ENCODE assay signal across 8 cellular contexts in genomic region chr5:180830253-180831138, GRCh38. TPM values are rescaled to one million over a fixed set of nuclear protein-coding genes. Genes with fewer than 3 reads are reported as not detected.
DNase-seq lines count a peak whose midpoint lies in the region; ATAC-seq and TF ChIP-seq lines count a peak whose summit lies in the region.

No MANE protein-coding gene starts in this region.

- H3K27ac ChIP-seq in substantia nigra (ENCODE audit: low read depth, low read length, poor library complexity, severe bottlenecking), result peak overlapping the region; percentile 94

- peaks cover 4% of the 10 kb centered on the region for H3K9me3 Mint-ChIP-seq in activated T-cell treated with anti-CD3 and anti-CD28 coated beads, Interleukin-2, amount 50 U/mL, for 4 hours
- peaks cover 59% of the 10 kb centered on the region for H3K9me3 Mint-ChIP-seq in nephron progenitor cell

- H3K4me3 Mint-ChIP-seq in activated T-cell treated with anti-CD3 and anti-CD28 coated beads, Interleukin-2, amount 50 U/mL, for 4 hours, result peak overlapping the region; percentile 99
- H3K4me3 Mint-ChIP-seq in nephron progenitor cell, result peak overlapping the region; percentile 94

- TF ChIP-seq CTCF in nephron progenitor cell (IDR thresholded peaks at IDR 0.05), result no peak

- peaks cover 21% of the 10 kb centered on the region for H3K36me3 Mint-ChIP-seq in activated T-cell treated with anti-CD3 and anti-CD28 coated beads, Interleukin-2, amount 50 U/mL, for 4 hours (ENCODE audit: insufficient read depth)
- H3K36me3 Mint-ChIP-seq in nephron progenitor cell (ENCODE audit: low read depth), result peaks cover 50% of the 10 kb centered on the region

- no peaks in the 10 kb centered on the region for H3K27me3 Mint-ChIP-seq in activated T-cell treated with anti-CD3 and anti-CD28 coated beads, Interleukin-2, amount 50 U/mL, for 4 hours (ENCODE audit: low read depth)
- H3K27me3 Mint-ChIP-seq in nephron progenitor cell (ENCODE audit: low read depth, poor library complexity), result peaks cover 20% of the 10 kb centered on the region

- H3K4me1 Mint-ChIP-seq in activated T-cell treated with anti-CD3 and anti-CD28 coated beads, Interleukin-2, amount 50 U/mL, for 4 hours (ENCODE audit: low read depth), result peaks cover 58% of the 10 kb centered on the region
- peaks cover 15% of the 10 kb centered on the region for H3K4me1 Mint-ChIP-seq in nephron progenitor cell

- peak; percentile 33 for ATAC-seq in HG02970 (IDR thresholded peaks at IDR 0.05; ENCODE audit: low FRiP score, unreplicated experiment)
- peak; percentile 57 to 61 for ATAC-seq in activated T-cell treated with anti-CD3 and anti-CD28 coated beads, Interleukin-2, amount 50 U/mL, for 4 hours

- peak overlapping the region; percentile 90 for H3K27ac Mint-ChIP-seq in nephron progenitor cell

- DNase-seq in NCI-H2171 treated with DMSO at 0.1 percent for 48 hours (lab: John Stamatoyannopoulos, UW), result peak; percentile 34
- no peak for DNase-seq in NCI-H2171 (lab: John Stamatoyannopoulos, UW)
- DNase-seq in NCI-H748 treated with DMSO at 0.1 percent for 48 hours (lab: John Stamatoyannopoulos, UW), result peak; percentile 46
- DNase-seq in activated T-cell treated with anti-CD3 and anti-CD28 coated beads, Interleukin-2, amount 50 U/mL, for 4 hours, result peak; percentile 63
- DNase-seq in fibroblast of gingiva (ENCODE audit: low read depth), result peak; percentile 38
- no peak for DNase-seq in nephron progenitor cell
- peak in 41 of 49 donors; percentile 23 to 80 (median 62) for DNase-seq in substantia nigra (lab: John Stamatoyannopoulos, UW)

RNA-seq across cellular contexts. Expression of gene MGAT1, which starts 27.9 kb away (rescaled TPM):
- 10 to 100 TPM; 76.8 to 89.3 (median 85.0) TPM for total RNA-seq in activated T-cell treated with anti-CD3 and anti-CD28 coated beads, Interleukin-2, amount 50 U/mL, for 4 hours

RNA-seq across cellular contexts. Expression of gene ZFP62, which starts 30.6 kb away (rescaled TPM):
- 10 to 100 TPM; 20.6 to 23.0 (median 22.4) TPM for total RNA-seq in activated T-cell treated with anti-CD3 and anti-CD28 coated beads, Interleukin-2, amount 50 U/mL, for 4 hours

Comparison
In these comparisons a context has a peak if more than half of its experiments do, and no peak if none do; other contexts are left out.
1. DNase-seq: peak in NCI-H2171 treated with DMSO at 0.1 percent for 48 hours (single experiment), NCI-H748 treated with DMSO at 0.1 percent for 48 hours (single experiment), activated T-cell treated with anti-CD3 and anti-CD28 coated beads, Interleukin-2, amount 50 U/mL, for 4 hours (single experiment), fibroblast of gingiva (single experiment) and substantia nigra (41 of 49); none in NCI-H2171 (single experiment) and nephron progenitor cell (single experiment).